ENCODE assay signal across 12 cellular contexts in genomic region chr6:134647861-134648260, GRCh38.
"Had no signal": no experiment of that assay in that cellular context is flagged by ENCODE, and none has a peak within 500 bp of the region (broad histone marks: within the 10 kb centered on the region; RNA-seq: fewer than 3 reads in every experiment).

No MANE protein-coding gene starts in this region.

- DNase-seq: activated CD4-positive, alpha-beta T cell treated with anti-CD3 and anti-CD28 coated beads for 48 hours; activated naive CD4-positive, alpha-beta T cell treated with Interleukin-2 at 50 U/mL for 16 hours; activated naive CD8-positive, alpha-beta T cell treated with anti-CD3 and anti-CD28 coated beads, Interleukin-2, amount 50 U/mL, for 24 hours; central memory CD4-positive, alpha-beta T cell; effector memory CD8-positive, alpha-beta T cell; heart left ventricle; left ventricle myocardium inferior; mesendoderm; retina; stomach had no signal

- ATAC-seq: activated naive CD8-positive, alpha-beta T cell treated with anti-CD3 and anti-CD28 coated beads, Interleukin-2, amount 50 U/mL, for 24 hours; effector memory CD8-positive, alpha-beta T cell; heart left ventricle had no signal

- H3K27me3 ChIP-seq: heart left ventricle, stomach had no signal

- H3K36me3 ChIP-seq: heart left ventricle, left ventricle myocardium inferior, stomach, thoracic aorta had no signal

- H3K4me1 ChIP-seq: left ventricle myocardium inferior had no signal

- H3K9me3 ChIP-seq: heart left ventricle, left ventricle myocardium inferior, stomach, thoracic aorta had no signal

- H3K4me3 ChIP-seq: heart left ventricle, left ventricle myocardium inferior, skin epidermis, stomach, thoracic aorta had no signal
